ENCODE assay signal across 19 cellular contexts in genomic region chr13:111573801-111574200, GRCh38.
"Had no signal": no experiment of that assay in that cellular context is flagged by ENCODE, and none has a peak within 500 bp of the region (broad histone marks: within the 10 kb centered on the region; RNA-seq: fewer than 3 reads in every experiment).

No MANE protein-coding gene starts in this region.

- H3K4me1 ChIP-seq: foreskin keratinocyte, left ventricle myocardium inferior, lower lobe of right lung, parathyroid adenoma, psoas muscle had no signal

- H3K27ac Mint-ChIP-seq: endodermal cell, memory B cell, mesothelial cell of epicardium, nephron had no signal

- H3K4me2 ChIP-seq: hepatocyte had no signal

- H3K79me2 ChIP-seq: hepatocyte, parathyroid adenoma had no signal

- H3K27me3 ChIP-seq: foreskin keratinocyte, hepatocyte had no signal

- DNase-seq: effector CD4-positive, alpha-beta T cell; endodermal cell; erythroblast; foreskin keratinocyte; head of caudate nucleus; kidney; left cardiac atrium; left ventricle myocardium inferior; lower lobe of right lung; psoas muscle; stimulated activated CD4-positive, alpha-beta T cell treated with anti-CD3 and anti-CD28 coated beads, Interleukin-2, amount 100 ng/mL, for 48 hours; stimulated activated naive CD4-positive, alpha-beta T cell treated with Interleukin-2 at 50 U/mL for 16 hours; trophoblast cell had no signal

- H3K9me3 ChIP-seq: psoas muscle had no signal

- H3K4me1 Mint-ChIP-seq: endodermal cell, memory B cell, mesothelial cell of epicardium had no signal

- H3K27ac ChIP-seq: coronary artery, foreskin keratinocyte, hepatocyte, left ventricle myocardium inferior, lower lobe of right lung, parathyroid adenoma, psoas muscle had no signal

- H3K4me3 Mint-ChIP-seq: endodermal cell, memory B cell, mesothelial cell of epicardium, nephron had no signal

- H3K9ac ChIP-seq: parathyroid adenoma had no signal

- H2AFZ ChIP-seq: hepatocyte, parathyroid adenoma had no signal

- ATAC-seq: foreskin keratinocyte, left cardiac atrium, lower lobe of right lung, psoas muscle had no signal

- H3K36me3 ChIP-seq: left ventricle myocardium inferior, lower lobe of right lung had no signal

- H3K4me3 ChIP-seq: coronary artery, hepatocyte, left ventricle myocardium inferior, lower lobe of right lung, psoas muscle had no signal
